In genomic region chr15:40511472-40512133, GRCh38 we compare ENCODE assay signal across 1 cellular context.
A peak's percentile ranks its signal among the peaks of the same experiment; 100 is the strongest.
TF ChIP-seq lines count a peak whose summit lies in the region.

No MANE protein-coding gene starts in this region.

TF ChIP-seq in HepG2, 621 proteins besides CTCF, POLR2A, EP300 and RAD21 (continued from another document and continues in another):
- TF ChIP-seq ZNF44 (CRISPR knock-in tag; IDR thresholded peaks at IDR 0.05) (peak; percentile 80; the same call in 1 of the 2 replicates), NR2F1 (CRISPR knock-in tag; IDR thresholded peaks at IDR 0.05) (peak; percentile 96 to 99), NFE2 (CRISPR knock-in tag; IDR thresholded peaks at IDR 0.05) (no peak), HOXA3 (CRISPR knock-in tag; IDR thresholded peaks at IDR 0.05) (peak; percentile 91), ZBTB7A (CRISPR knock-in tag; IDR thresholded peaks at IDR 0.05) (peak; percentile 80), RNF2 (conservative IDR thresholded peaks at IDR 0.05; ENCODE audit: low read depth) (peak; percentile 76; the same call in 1 of the 2 replicates), MZF1 (CRISPR knock-in tag; IDR thresholded peaks at IDR 0.05; ENCODE audit: borderline replicate concordance) (0 out of 2 replicates have a peak, but pooled peaks have one; percentile 54), CCDC6 (CRISPR knock-in tag; IDR thresholded peaks at IDR 0.05) (peak; percentile 94), ZNF609 (CRISPR knock-in tag; IDR thresholded peaks at IDR 0.05; ENCODE audit: borderline replicate concordance) (peak; percentile 81; the same call in 1 of the 2 replicates), CBX5 (CRISPR knock-in tag; IDR thresholded peaks at IDR 0.05; ENCODE audit: borderline replicate concordance) (no peak), ZNF33B (CRISPR knock-in tag; IDR thresholded peaks at IDR 0.05) (peak; percentile 81), UBTF (CRISPR knock-in tag; IDR thresholded peaks at IDR 0.05) (peak; percentile 99), ZBTB40 (IDR thresholded peaks at IDR 0.05) (no peak), ZBTB40 (CRISPR knock-in tag; IDR thresholded peaks at IDR 0.05) (no peak; the same call in 1 of the 2 replicates), NFKB2 (CRISPR knock-in tag; IDR thresholded peaks at IDR 0.05; ENCODE audit: borderline replicate concordance) (peak; percentile 73; the same call in 1 of the 2 replicates), CREM (IDR thresholded peaks at IDR 0.05) (no peak), CREM (CRISPR knock-in tag; IDR thresholded peaks at IDR 0.05) (no peak), SP1 (IDR thresholded peaks at IDR 0.05) (no peak), SP1 (CRISPR knock-in tag; IDR thresholded peaks at IDR 0.05) (peak; percentile 69), ZNF782 (CRISPR knock-in tag; IDR thresholded peaks at IDR 0.05; ENCODE audit: borderline replicate concordance) (peak; percentile 68; the same call in 1 of the 2 replicates), HOXA5 (CRISPR knock-in tag; IDR thresholded peaks at IDR 0.05) (peak; percentile 52), ZNF839 (CRISPR knock-in tag; IDR thresholded peaks at IDR 0.05; ENCODE audit: borderline replicate concordance) (peak; percentile 89; the same call in 1 of the 2 replicates), AGO1 (IDR thresholded peaks at IDR 0.05; ENCODE audit: low read depth, low read length, poor library complexity, severe bottlenecking) (peak; percentile 36), CHD4 (IDR thresholded peaks at IDR 0.05; ENCODE audit: borderline replicate concordance, low read length) (no peak), KDM2A (CRISPR knock-in tag; IDR thresholded peaks at IDR 0.05; ENCODE audit: borderline replicate concordance, low read depth) (peak; percentile 88), ZNF883 (CRISPR knock-in tag; IDR thresholded peaks at IDR 0.05; ENCODE audit: not compliant biosample characterization) (peak; percentile 77), FOXJ3 (CRISPR knock-in tag; IDR thresholded peaks at IDR 0.05; ENCODE audit: borderline replicate concordance) (peak; percentile 14; the same call in 1 of the 2 replicates), NR2C2 (CRISPR knock-in tag; IDR thresholded peaks at IDR 0.05; ENCODE audit: borderline replicate concordance) (peak; percentile 94), ZNF503 (CRISPR knock-in tag; IDR thresholded peaks at IDR 0.05) (peak; percentile 75), ZFP90 (CRISPR knock-in tag; IDR thresholded peaks at IDR 0.05; ENCODE audit: borderline replicate concordance) (peak; percentile 74; the same call in 1 of the 2 replicates), GATA4 (IDR thresholded peaks at IDR 0.05; ENCODE audit: borderline replicate concordance, low read depth) (no peak), ZNF362 (CRISPR knock-in tag; IDR thresholded peaks at IDR 0.05; ENCODE audit: borderline replicate concordance) (peak; percentile 45; the same call in 1 of the 2 replicates), ZNF235 (CRISPR knock-in tag; IDR thresholded peaks at IDR 0.05; ENCODE audit: borderline replicate concordance) (peak; percentile 60; the same call in 1 of the 2 replicates), ZMYM2 (CRISPR knock-in tag; IDR thresholded peaks at IDR 0.05) (no peak), ZNF296 (CRISPR knock-in tag; conservative IDR thresholded peaks at IDR 0.05) (0 out of 2 replicates have a peak, but pooled peaks have one; percentile 19), HOXD1 (CRISPR knock-in tag; IDR thresholded peaks at IDR 0.05) (peak; percentile 87), ZBTB46 (CRISPR knock-in tag; IDR thresholded peaks at IDR 0.05; ENCODE audit: borderline replicate concordance) (0 out of 2 replicates have a peak, but pooled peaks have one; percentile 58), NFIB (CRISPR knock-in tag; IDR thresholded peaks at IDR 0.05; ENCODE audit: borderline replicate concordance) (no peak), ZNF335 (CRISPR knock-in tag; IDR thresholded peaks at IDR 0.05) (no peak)
